ENCODE assay signal across 22 cellular contexts in genomic region chr9:124349267-124349666, GRCh38.
DNase-seq lines count a peak whose midpoint lies in the region; ATAC-seq and TF ChIP-seq lines count a peak whose summit lies in the region.
"Had no signal": no experiment of that assay in that cellular context is flagged by ENCODE, and none has a peak within 500 bp of the region (broad histone marks: within the 10 kb centered on the region; RNA-seq: fewer than 3 reads in every experiment).

No MANE protein-coding gene starts in this region.

- no peak for ATAC-seq in Right ventricle myocardium inferior
- no peak for ATAC-seq in left ventricle myocardium superior
- ATAC-seq in lower lobe of right lung, result no peak
- ATAC-seq in aorta (ENCODE audit: low FRiP score), result no peak

- DNase-seq in Right ventricle myocardium inferior (ENCODE audit: missing footprints) (peak; percentile 25), left ventricle myocardium superior (no peak), GM13976 (ENCODE audit: low spot score) (peak; percentile 21), lower lobe of right lung (peak; percentile 17), aorta (peak; percentile 21 to 30), NCI-H1694 treated with DMSO at 0.1 percent for 48 hours (lab: John Stamatoyannopoulos, UW) (no peak), endodermal cell (no peak)
- DNase-seq: CD4-positive, CD25-positive, alpha-beta regulatory T cell; COR-L47; DMS 273 treated with DMSO at 0.1 percent for 48 hours; DMS79 treated with DMSO at 0.1 percent for 48 hours; Karpas-422; MV-4-11; NCI-H1105 treated with DMSO at 0.1 percent for 48 hours; NCI-H2081; NCI-H2171; NCI-H345; NCI-H524; NCI-H82; OCI-M1; SHP77 had no signal

- no peak overlapping the region for H3K4me3 Mint-ChIP-seq in endodermal cell
- H3K4me3 Mint-ChIP-seq: B cell; CD4-positive, CD25-positive, alpha-beta regulatory T cell had no signal

- 87 to 89% methylated on average over 8 of the region's 8 CpGs for WGBS in aorta, 2 donors
- WGBS in endodermal cell (ENCODE audit: insufficient coverage in 1 of 2, insufficient read length in 1 of 2), 2 experiments, result 97% methylated on average over 7 to 8 of the region's 8 CpGs

- no peak for TF ChIP-seq CTCF in GM13976 (IDR thresholded peaks at IDR 0.05; ENCODE audit: borderline replicate concordance, control extremely low read depth, extremely low read depth, insufficient read depth, missing control alignments)
- TF ChIP-seq CTCF in lower lobe of right lung (IDR thresholded peaks at IDR 0.05), result no peak
- no peak for TF ChIP-seq CTCF in endodermal cell (conservative IDR thresholded peaks at IDR 0.05)

- H3K27ac Mint-ChIP-seq in endodermal cell, result no peak overlapping the region
- H3K27ac Mint-ChIP-seq: B cell; CD4-positive, CD25-positive, alpha-beta regulatory T cell had no signal

- in situ Hi-C loops in GM13976 (cut with MboI; ENCODE audit: low sequenced_read_pairs, unreplicated experiment), result no loop called here

- no peak overlapping the region for H3K27ac ChIP-seq in lower lobe of right lung
- H3K27ac ChIP-seq in aorta (ENCODE audit: low read depth in 1 of 2, low read length in 2 of 2), result no peak overlapping the region
- no peak overlapping the region for H3K27ac ChIP-seq in endodermal cell (ENCODE audit: low read depth, low read length)

- H3K27me3 ChIP-seq in lower lobe of right lung (ENCODE audit: low read depth) (no peaks in the 10 kb centered on the region), aorta (ENCODE audit: control insufficient read depth in 1 of 2, insufficient read depth in 2 of 2, low read length in 1 of 2) (no peaks in the 10 kb centered on the region), endodermal cell (ENCODE audit: control insufficient read depth, insufficient read depth, low read length, poor library complexity, severe bottlenecking) (no peaks in the 10 kb centered on the region)

- H3K4me3 ChIP-seq in lower lobe of right lung (no peak overlapping the region), aorta (ENCODE audit: low read length in 2 of 2) (no peak overlapping the region), endodermal cell (ENCODE audit: low read length) (no peak overlapping the region)

- peaks cover 37% of the 10 kb centered on the region for H3K36me3 Mint-ChIP-seq in endodermal cell (ENCODE audit: low read depth)

- H3K36me3 ChIP-seq in lower lobe of right lung, result peaks cover 100% of the 10 kb centered on the region
- H3K36me3 ChIP-seq in aorta (ENCODE audit: control insufficient read depth in 1 of 2, insufficient read depth in 2 of 2, low read length in 1 of 2), result peaks cover 6 to 13% of the 10 kb centered on the region in 2 donors
- peaks cover 63% of the 10 kb centered on the region for H3K36me3 ChIP-seq in endodermal cell (ENCODE audit: control insufficient read depth, insufficient read depth, low read length)

- H3K27me3 Mint-ChIP-seq in endodermal cell (ENCODE audit: insufficient read depth), result no peaks in the 10 kb centered on the region
- H3K27me3 Mint-ChIP-seq: B cell; CD4-positive, CD25-positive, alpha-beta regulatory T cell had no signal

- H3K9me3 ChIP-seq in lower lobe of right lung, result no peaks in the 10 kb centered on the region
- no peaks in the 10 kb centered on the region for H3K9me3 ChIP-seq in aorta (ENCODE audit: control insufficient read depth, low read length)
- no peaks in the 10 kb centered on the region for H3K9me3 ChIP-seq in endodermal cell (ENCODE audit: control insufficient read depth, low read length)

- H3K9me3 Mint-ChIP-seq in endodermal cell, result no peaks in the 10 kb centered on the region
- H3K9me3 Mint-ChIP-seq: CD4-positive, CD25-positive, alpha-beta regulatory T cell had no signal

- no peak overlapping the region for H3K9ac ChIP-seq in endodermal cell (ENCODE audit: extremely low read depth, low read length, poor library complexity, severe bottlenecking)

- intact Hi-C loops in Right ventricle myocardium inferior (cut with DNase I) (no loop called here), left ventricle myocardium superior (cut with micrococcal nuclease) (no loop called here), lower lobe of right lung (cut with DNase I) (no loop called here), aorta (cut with DNase I) (loop anchor here in 1 of 2 donors (2.0 kb wide), 1 partner anchor 58 kb away; no protein-coding TSS in a partner anchor)

- no peaks in the 10 kb centered on the region for H3K4me1 ChIP-seq in lower lobe of right lung
- H3K4me1 ChIP-seq in aorta (ENCODE audit: control insufficient read depth in 1 of 2, insufficient read depth in 2 of 2, low read length in 2 of 2), result no peaks in the 10 kb centered on the region
- no peaks in the 10 kb centered on the region for H3K4me1 ChIP-seq in endodermal cell (ENCODE audit: control insufficient read depth, insufficient read depth, low read length)

- H3K4me1 Mint-ChIP-seq in endodermal cell, result no peaks in the 10 kb centered on the region
- H3K4me1 Mint-ChIP-seq: B cell; CD4-positive, CD25-positive, alpha-beta regulatory T cell had no signal

Comparison
In these comparisons a context has a peak if more than half of its experiments do, and no peak if none do; other contexts are left out.
1. DNase-seq: peak in Right ventricle myocardium inferior (single experiment), GM13976 (single experiment), lower lobe of right lung (single experiment) and aorta (2 of 2); none in left ventricle myocardium superior (single experiment), NCI-H1694 treated with DMSO at 0.1 percent for 48 hours (single experiment) and endodermal cell (single experiment).